8 cellular contexts compared by ENCODE assay signal in genomic region chr1:110155878-110156522, GRCh38. TPM values are rescaled to one million over a fixed set of nuclear protein-coding genes. Genes with fewer than 3 reads are reported as not detected.
A peak's percentile ranks its signal among the peaks of the same experiment; 100 is the strongest.
DNase-seq lines count a peak whose midpoint lies in the region; ATAC-seq and TF ChIP-seq lines count a peak whose summit lies in the region.

No MANE protein-coding gene starts in this region.

- in situ Hi-C loops in brain microvascular endothelial cell (cut with HindIII; ENCODE audit: low pct_ligation_motif_present, low sequenced_read_pairs) = no loop called here

- H3K4me3 ChIP-seq in brain microvascular endothelial cell (ENCODE audit: low read depth, low read length) = no peak overlapping the region
- no peak overlapping the region for H3K4me3 ChIP-seq in lower lobe of right lung
- no peak overlapping the region for H3K4me3 ChIP-seq in upper lobe of left lung

- TF ChIP-seq POLR2A in upper lobe of left lung (IDR thresholded peaks at IDR 0.05) = no peak

- H3K4me2 ChIP-seq in H9 (ENCODE audit: insufficient read depth, insufficient read length, low read length) = no peak overlapping the region

- H3K27ac Mint-ChIP-seq in H9 (no peak overlapping the region), glutamatergic neuron (ENCODE audit: unreplicated experiment) (no peak overlapping the region)

- no peak overlapping the region for H4K91ac ChIP-seq in H9 (ENCODE audit: insufficient read length, low read depth, low read length)

- H2BK15ac ChIP-seq in H9 (ENCODE audit: low read depth, low read length) = no peak overlapping the region

- H2BK20ac ChIP-seq in H9 (ENCODE audit: low read depth, low read length, poor library complexity, severe bottlenecking) = no peak overlapping the region

- H3T11ph ChIP-seq in H9 (ENCODE audit: low read length) = no peak overlapping the region

- H4K8ac ChIP-seq in H9 (replicated peaks; ENCODE audit: insufficient read length, low read depth, low read length) = no peak overlapping the region

- H3K4me1 ChIP-seq in H9 (ENCODE audit: insufficient read depth, low read length) = no peaks in the 10 kb centered on the region
- H3K4me1 ChIP-seq in lower lobe of right lung = no peaks in the 10 kb centered on the region
- H3K4me1 ChIP-seq in upper lobe of left lung = peaks cover 0 to 3% (median under 1%) of the 10 kb centered on the region in 4 donors

- H4K5ac ChIP-seq in H9 (ENCODE audit: insufficient read length, low read depth, low read length) = no peak overlapping the region

- no peak overlapping the region for H3K14ac ChIP-seq in H9 (ENCODE audit: insufficient read depth, low read length)

- no peak overlapping the region for H3K23ac ChIP-seq in H9 (ENCODE audit: insufficient read length, low read depth, low read length)

- H3K79me2 ChIP-seq in H9 (ENCODE audit: insufficient read depth, low read length) = no peaks in the 10 kb centered on the region

- H3K4me1 Mint-ChIP-seq in H9 (peaks cover 4 to 5% of the 10 kb centered on the region in 2 experiments; a peak in 3 of 4 replicates), glutamatergic neuron (ENCODE audit: low read depth, unreplicated experiment) (peaks cover 31% of the 10 kb centered on the region)

- H3K18ac ChIP-seq in H9 (ENCODE audit: insufficient read length, low read depth, low read length) = no peak overlapping the region

- H3K23me2 ChIP-seq in H9 (ENCODE audit: insufficient read length, low read depth, low read length, poor library complexity, severe bottlenecking) = peaks cover 5% of the 10 kb centered on the region

- H3K27me3 Mint-ChIP-seq in H9 (ENCODE audit: low read depth) = peaks cover 83% of the 10 kb centered on the region
- peaks cover 12% of the 10 kb centered on the region for H3K27me3 Mint-ChIP-seq in glutamatergic neuron (ENCODE audit: unreplicated experiment)

- H3K9me3 ChIP-seq in H9 (ENCODE audit: control insufficient read depth, low read depth, low read length) (no peaks in the 10 kb centered on the region), lower lobe of right lung (no peaks in the 10 kb centered on the region), upper lobe of left lung (no peaks in the 10 kb centered on the region)

- no peak overlapping the region for H2AFZ ChIP-seq in H9 (ENCODE audit: low read length)

- no peak overlapping the region for H3K9ac ChIP-seq in H9 (ENCODE audit: extremely low read depth, insufficient read length, low read length)

- intact Hi-C loops in lower lobe of right lung (cut with DNase I) = no loop called here

- no peaks in the 10 kb centered on the region for H3K79me1 ChIP-seq in H9 (ENCODE audit: insufficient read depth, low read depth, low read length, poor library complexity, severe bottlenecking)

- WGBS in H9 (ENCODE audit: extremely low coverage, insufficient read length, low lambda C conversion rate) = no CpG with 5 or more reads among the region's 7 CpGs
- WGBS in upper lobe of left lung, 2 donors = 20 to 33% methylated on average over 3 to 7 of the region's 7 CpGs

- TF ChIP-seq EP300 in upper lobe of left lung (IDR thresholded peaks at IDR 0.05) = no peak

- H3K9me3 Mint-ChIP-seq in H9 (no peaks in the 10 kb centered on the region; a peak in 1 of 5 replicates), glutamatergic neuron (ENCODE audit: unreplicated experiment) (peaks cover 15% of the 10 kb centered on the region)

- H3K27ac ChIP-seq in H9 (ENCODE audit: insufficient read length, low read depth, low read length) = no peak overlapping the region
- H3K27ac ChIP-seq in brain microvascular endothelial cell = no peak overlapping the region
- no peak overlapping the region for H3K27ac ChIP-seq in lower lobe of right lung
- no peak overlapping the region for H3K27ac ChIP-seq in upper lobe of left lung

- peak; percentile 82 for DNase-seq in H9
- peak; percentile 17 for DNase-seq in SW480 (ENCODE audit: low spot score)
- DNase-seq in brain microvascular endothelial cell = peak; percentile 64
- peak; percentile 60 for DNase-seq in lower lobe of right lung
- peak; percentile 31 to 84 for DNase-seq in upper lobe of left lung
- no peak for DNase-seq in NCI-H510A treated with DMSO at 0.1 percent for 48 hours (lab: John Stamatoyannopoulos, UW)
- no peak for DNase-seq in glutamatergic neuron

- ATAC-seq in lower lobe of right lung (peak; percentile 71 to 81), upper lobe of left lung (ENCODE audit: low FRiP score in 2 of 2) (peak in 1 of 2 donors; percentile 63), HG03520 (IDR thresholded peaks at IDR 0.05; ENCODE audit: unreplicated experiment) (no peak)

- no peak overlapping the region for H2AK5ac ChIP-seq in H9 (ENCODE audit: insufficient read length, low read length)

- H3K36me3 Mint-ChIP-seq in H9 (ENCODE audit: insufficient read depth in 1 of 3, low read depth in 3 of 3) (0 out of 7 replicates have a peak, but pooled peaks cover 0 to 1% (median 0%) of the 10 kb centered on the region in 3 experiments), glutamatergic neuron (ENCODE audit: unreplicated experiment) (peaks cover 4% of the 10 kb centered on the region)

- no peak overlapping the region for H2BK12ac ChIP-seq in H9 (ENCODE audit: insufficient read length, low read depth, low read length)

- H3K4ac ChIP-seq in H9 (ENCODE audit: low read depth, low read length) = no peak overlapping the region

- no peak overlapping the region for H3K56ac ChIP-seq in H9 (ENCODE audit: insufficient read length, low read depth, low read length)

- no peak overlapping the region for H3K4me3 Mint-ChIP-seq in H9
- no peak overlapping the region for H3K4me3 Mint-ChIP-seq in glutamatergic neuron (ENCODE audit: unreplicated experiment)

- peaks cover 3% of the 10 kb centered on the region for H4K20me1 ChIP-seq in H9 (ENCODE audit: control insufficient read depth, insufficient read depth, insufficient read length)

- H3K36me3 ChIP-seq in brain microvascular endothelial cell (replicated peaks) = no peaks in the 10 kb centered on the region
- no peaks in the 10 kb centered on the region for H3K36me3 ChIP-seq in lower lobe of right lung
- H3K36me3 ChIP-seq in upper lobe of left lung = no peaks in the 10 kb centered on the region

- H2BK5ac ChIP-seq in H9 (ENCODE audit: insufficient read length, low read length) = no peak overlapping the region

- H2BK120ac ChIP-seq in H9 (ENCODE audit: low read depth, low read length, poor library complexity, severe bottlenecking) = no peak overlapping the region

- peaks cover 20% of the 10 kb centered on the region; the same call in 1 of the 2 replicates for H3K27me3 ChIP-seq in H9 (ENCODE audit: insufficient read depth, low read length)
- peaks cover 1% of the 10 kb centered on the region for H3K27me3 ChIP-seq in brain microvascular endothelial cell (replicated peaks)
- peaks cover 62% of the 10 kb centered on the region for H3K27me3 ChIP-seq in lower lobe of right lung (ENCODE audit: low read depth)
- H3K27me3 ChIP-seq in upper lobe of left lung = peaks cover 0 to 8% (median 3%) of the 10 kb centered on the region in 4 donors

- no peak for TF ChIP-seq CTCF in H9 (conservative IDR thresholded peaks at IDR 0.05)
- no peak for TF ChIP-seq CTCF in brain microvascular endothelial cell (IDR thresholded peaks at IDR 0.05; ENCODE audit: low read depth, low read length, missing control alignments)
- no peak for TF ChIP-seq CTCF in lower lobe of right lung (IDR thresholded peaks at IDR 0.05)
- no peak for TF ChIP-seq CTCF in upper lobe of left lung (IDR thresholded peaks at IDR 0.05)
- no peak for TF ChIP-seq CTCF in glutamatergic neuron (IDR thresholded peaks at IDR 0.05; ENCODE audit: partially characterized antibody, unreplicated experiment)

RNA-seq across cellular contexts. Expression of gene SLC6A17, which starts 5.7 kb away (rescaled TPM):
- total RNA-seq in H9 (2021) (0.17 and 0.46 TPM in 2 replicates), lower lobe of right lung (not detected), upper lobe of left lung (under 1 TPM in 1 of 6 donors, not detected in 5; 0.07 TPM), glutamatergic neuron (ENCODE audit: unreplicated experiment) (6.4 TPM)

RNA-seq across cellular contexts. Expression of gene UBL4B, which starts 43.8 kb away (rescaled TPM):
- total RNA-seq in H9 (2021) (not detected in 2 replicates), lower lobe of right lung (not detected), upper lobe of left lung (not detected), glutamatergic neuron (ENCODE audit: unreplicated experiment) (not detected)

RNA-seq across cellular contexts. Expression of gene KCNC4, which starts 54.1 kb away (rescaled TPM):
- total RNA-seq in H9 (2021) (8.4 and 8.9 TPM in 2 replicates), lower lobe of right lung (10.0 TPM), upper lobe of left lung (10 to 100 TPM in 1 of 6 donors, 1 to 10 TPM in 5; 2.5 to 11.9 (median 4.4) TPM), glutamatergic neuron (ENCODE audit: unreplicated experiment) (9.7 TPM)

Comparison
In these comparisons a context has a peak if more than half of its experiments do, and no peak if none do; other contexts are left out.
1. DNase-seq: peak in H9 (single experiment), SW480 (single experiment), brain microvascular endothelial cell (single experiment), lower lobe of right lung (single experiment) and upper lobe of left lung (2 of 2); none in NCI-H510A treated with DMSO at 0.1 percent for 48 hours (single experiment) and glutamatergic neuron (single experiment).